20 cellular contexts compared by ENCODE assay signal in genomic region chr4:38230121-38230728, GRCh38.
DNase-seq lines count a peak whose midpoint lies in the region; ATAC-seq and TF ChIP-seq lines count a peak whose summit lies in the region.
"Had no signal": no experiment of that assay in that cellular context is flagged by ENCODE, and none has a peak within 500 bp of the region (broad histone marks: within the 10 kb centered on the region; RNA-seq: fewer than 3 reads in every experiment).

No MANE protein-coding gene starts in this region.

- CTCF ChIA-PET in Caco-2 (lab: Charles Lee) = interaction anchor here (0.5 to 0.6 kb wide), 2 partner anchors 497 kb away, joined by 3 to 4 read pairs; no protein-coding TSS in a partner anchor
- CTCF ChIA-PET in T-cell (lab: Charles Lee) = no interaction called here

- peak overlapping the region; percentile 46 for H3K27ac Mint-ChIP-seq in Caco-2 (ENCODE audit: unreplicated experiment)
- peak overlapping the region; percentile 44 to 85 (median 69) for H3K27ac Mint-ChIP-seq in nephron
- no peak overlapping the region for H3K27ac Mint-ChIP-seq in T-cell
- H3K27ac Mint-ChIP-seq: activated naive CD8-positive, alpha-beta T cell; T-helper 2 cell treated with Interferon-gamma antibody and Interleukin-4, amounts not matched to agents 5 μg/mL and 100 μg/mL, for 36 hours had no signal

- POLR2A ChIA-PET in Caco-2 (lab: Charles Lee) (interaction anchor here (0.5 kb wide), 1 partner anchor 435 kb away, joined by 7 read pairs; no protein-coding TSS in a partner anchor), T-cell (lab: Charles Lee) (no interaction called here)

- BruUV-seq in Caco-2 (replicated peaks; lab: Mats Ljungman, UMichigan) = no TSS peak

- H3K4me3 ChIP-seq in Caco-2 (ENCODE audit: low read depth, low read length) = no peak overlapping the region
- H3K4me3 ChIP-seq in esophagus muscularis mucosa = no peak overlapping the region
- H3K4me3 ChIP-seq in spleen = no peak overlapping the region

- no peak for TF ChIP-seq POLR2A in esophagus muscularis mucosa (IDR thresholded peaks at IDR 0.05; ENCODE audit: low read depth)
- no peak for TF ChIP-seq POLR2A in spleen (IDR thresholded peaks at IDR 0.05)

- TF ChIP-seq EP300 in esophagus muscularis mucosa (IDR thresholded peaks at IDR 0.05) = no peak

- H3K4me3 Mint-ChIP-seq in Caco-2 (ENCODE audit: unreplicated experiment) (peak overlapping the region; percentile 10), nephron (no peak overlapping the region), T-cell (no peak overlapping the region)
- H3K4me3 Mint-ChIP-seq: activated naive CD8-positive, alpha-beta T cell; T-helper 2 cell treated with Interferon-gamma antibody and Interleukin-4, amounts not matched to agents 5 μg/mL and 100 μg/mL, for 36 hours had no signal

- WGBS in esophagus muscularis mucosa = 82% methylated on average over 9 of the region's 9 CpGs
- 73 to 85% (median 78%) methylated on average over 9 of the region's 9 CpGs for WGBS in spleen, 5 donors

- H3K36me3 Mint-ChIP-seq in Caco-2 (ENCODE audit: insufficient read depth, unreplicated experiment) (no peaks in the 10 kb centered on the region), nephron (ENCODE audit: low read depth) (no peaks in the 10 kb centered on the region), T-cell (no peaks in the 10 kb centered on the region)

- H3K9me3 ChIP-seq in Caco-2 = peaks cover 4% of the 10 kb centered on the region; the same call in 1 of the 2 replicates
- H3K9me3 ChIP-seq in esophagus muscularis mucosa = no peaks in the 10 kb centered on the region
- H3K9me3 ChIP-seq in spleen = no peaks in the 10 kb centered on the region

- peaks cover 23% of the 10 kb centered on the region for H3K4me1 ChIP-seq in Caco-2
- no peaks in the 10 kb centered on the region for H3K4me1 ChIP-seq in esophagus muscularis mucosa
- peaks cover 0 to 4% (median 0%) of the 10 kb centered on the region in 6 donors for H3K4me1 ChIP-seq in spleen

- H3K9me3 Mint-ChIP-seq in Caco-2 (ENCODE audit: unreplicated experiment) = peaks cover 25% of the 10 kb centered on the region
- no peaks in the 10 kb centered on the region for H3K9me3 Mint-ChIP-seq in nephron
- H3K9me3 Mint-ChIP-seq in T-cell = no peaks in the 10 kb centered on the region
- H3K9me3 Mint-ChIP-seq: T-helper 2 cell treated with Interferon-gamma antibody and Interleukin-4, amounts not matched to agents 5 μg/mL and 100 μg/mL, for 36 hours had no signal

- H3K27ac ChIP-seq in esophagus muscularis mucosa (replicated peaks in 1 of 4) (no peak overlapping the region), spleen (no peak overlapping the region)

- no peak for ATAC-seq in T-cell (replicated peaks in 1 of 4)
- ATAC-seq: left cardiac atrium, Right ventricle myocardium inferior had no signal

- TF ChIP-seq CTCF in Caco-2 (IDR thresholded peaks at IDR 0.05; ENCODE audit: insufficient read depth in 1 of 2, low read depth in 1 of 2, low read length in 1 of 2, severe bottlenecking in 1 of 2, unreplicated experiment in 1 of 2) (no peak), esophagus muscularis mucosa (IDR thresholded peaks at IDR 0.05) (no peak), nephron (IDR thresholded peaks at IDR 0.05; ENCODE audit: unreplicated experiment in 3 of 3) (no peak), spleen (IDR thresholded peaks at IDR 0.05 in 8 of 11, conservative IDR thresholded peaks at IDR 0.05 in 3 of 11) (no peak)

- H3K27me3 Mint-ChIP-seq in Caco-2 (ENCODE audit: insufficient read depth, unreplicated experiment) = no peaks in the 10 kb centered on the region
- H3K27me3 Mint-ChIP-seq in nephron (ENCODE audit: low read depth) = no peaks in the 10 kb centered on the region
- H3K27me3 Mint-ChIP-seq in T-cell = no peaks in the 10 kb centered on the region
- H3K27me3 Mint-ChIP-seq: activated naive CD8-positive, alpha-beta T cell had no signal

- peak; percentile 70 to 86 for DNase-seq in Caco-2
- DNase-seq in NCI-H526 (lab: John Stamatoyannopoulos, UW) = peak; percentile 62 to 77
- peak; percentile 72 for DNase-seq in esophagus muscularis mucosa (ENCODE audit: extremely low spot score)
- DNase-seq in T-cell = no peak
- DNase-seq in T1000 (lab: John Stamatoyannopoulos, UW) = no peak
- DNase-seq in spleen = no peak
- no peak for DNase-seq in stimulated activated CD4-positive, alpha-beta T cell treated with anti-CD3 and anti-CD28 coated beads, Interleukin-1b, Interleukin-23, amount 100 ng/mL, for 48 hours
- DNase-seq: activated CD4-positive, alpha-beta T cell treated with anti-CD3 and anti-CD28 coated beads for 4 hours; activated T-cell treated with anti-CD3 and anti-CD28 coated beads for 4 hours; DMS153; HCEC 1CT; Kasumi-1; left cardiac atrium; NCI-H1694; NCI-H774; stimulated activated naive CD4-positive, alpha-beta T cell had no signal

- no peaks in the 10 kb centered on the region; the same call in 1 of the 2 replicates for H3K27me3 ChIP-seq in Caco-2 (replicated peaks; ENCODE audit: control insufficient read depth, insufficient read depth, low read length)
- H3K27me3 ChIP-seq in esophagus muscularis mucosa = no peaks in the 10 kb centered on the region
- H3K27me3 ChIP-seq in spleen (replicated peaks in 1 of 7) = no peaks in the 10 kb centered on the region

- H3K36me3 ChIP-seq in Caco-2 (ENCODE audit: control insufficient read depth, insufficient read depth, low read length) = no peaks in the 10 kb centered on the region
- no peaks in the 10 kb centered on the region for H3K36me3 ChIP-seq in esophagus muscularis mucosa
- H3K36me3 ChIP-seq in spleen = no peaks in the 10 kb centered on the region

- H3K4me1 Mint-ChIP-seq in Caco-2 (ENCODE audit: low read depth, unreplicated experiment) (peaks cover 33% of the 10 kb centered on the region), nephron (peaks cover 25% of the 10 kb centered on the region), T-cell (no peaks in the 10 kb centered on the region)

- intact Hi-C loops in Caco-2 (cut with micrococcal nuclease; ENCODE audit: unreplicated experiment) (loop anchor here (1.0 kb wide), 1 partner anchor 49 kb away; no protein-coding TSS in a partner anchor), esophagus muscularis mucosa (cut with DNase I) (no loop called here), spleen (cut with DNase I; ENCODE audit: low total_unique reads) (no loop called here)

Comparison
In these comparisons a context has a peak if more than half of its experiments do, and no peak if none do; other contexts are left out.
1. DNase-seq: peak in Caco-2 (2 of 2), NCI-H526 (2 of 2) and esophagus muscularis mucosa (single experiment); none in T-cell (0 of 34), T1000 (single experiment), spleen (single experiment) and stimulated activated CD4-positive, alpha-beta T cell treated with anti-CD3 and anti-CD28 coated beads, Interleukin-1b, Interleukin-23, amount 100 ng/mL, for 48 hours (single experiment).
2. H3K27ac Mint-ChIP-seq: peak in Caco-2 (single experiment) and nephron (3 of 3); none in T-cell (0 of 2).